Comparison of ENCODE assay signal across 1 cellular context in the genomic region with DNA sequence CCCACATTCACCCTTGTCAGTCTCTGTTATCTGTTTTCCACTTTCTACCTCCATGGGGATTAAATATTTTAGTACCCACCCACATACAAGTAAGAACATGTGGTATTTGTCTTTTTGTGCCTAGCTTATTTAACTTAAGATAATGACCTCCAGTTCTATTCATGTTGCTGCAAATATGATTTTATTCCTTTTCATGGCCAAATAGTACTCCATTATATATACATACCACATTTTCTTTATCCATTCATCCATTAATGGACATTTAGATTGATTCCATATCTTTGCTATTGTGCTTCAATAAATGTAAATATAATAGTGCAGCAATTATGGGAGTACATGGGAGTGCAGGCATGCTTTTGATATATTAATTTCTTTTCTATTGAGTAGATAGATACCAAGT.
TF ChIP-seq lines count a peak whose summit lies in the region.

No MANE protein-coding gene starts in this region.

TF ChIP-seq in SK-N-SH, 30 proteins besides CTCF, POLR2A, EP300 and RAD21 (continued from another document):
- TF ChIP-seq, protein P1, sequence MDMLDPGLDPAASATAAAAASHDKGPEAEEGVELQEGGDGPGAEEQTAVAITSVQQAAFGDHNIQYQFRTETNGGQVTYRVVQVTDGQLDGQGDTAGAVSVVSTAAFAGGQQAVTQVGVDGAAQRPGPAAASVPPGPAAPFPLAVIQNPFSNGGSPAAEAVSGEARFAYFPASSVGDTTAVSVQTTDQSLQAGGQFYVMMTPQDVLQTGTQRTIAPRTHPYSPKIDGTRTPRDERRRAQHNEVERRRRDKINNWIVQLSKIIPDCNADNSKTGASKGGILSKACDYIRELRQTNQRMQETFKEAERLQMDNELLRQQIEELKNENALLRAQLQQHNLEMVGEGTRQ (IDR thresholded peaks at IDR 0.05; ENCODE audit: borderline replicate concordance, low read depth, low read length) = no peak
- no peak for TF ChIP-seq NRF1 (IDR thresholded peaks at IDR 0.05; ENCODE audit: low read depth, low read length)
- TF ChIP-seq CHD2 (IDR thresholded peaks at IDR 0.05; ENCODE audit: low read length, partially characterized antibody) = no peak
- TF ChIP-seq YY1 (IDR thresholded peaks at IDR 0.05; ENCODE audit: low read depth) = no peak
- TF ChIP-seq SMC3 (IDR thresholded peaks at IDR 0.05; ENCODE audit: low read depth, low read length) = no peak
